Comparison of ENCODE assay signal across 8 cellular contexts in the genomic region with DNA sequence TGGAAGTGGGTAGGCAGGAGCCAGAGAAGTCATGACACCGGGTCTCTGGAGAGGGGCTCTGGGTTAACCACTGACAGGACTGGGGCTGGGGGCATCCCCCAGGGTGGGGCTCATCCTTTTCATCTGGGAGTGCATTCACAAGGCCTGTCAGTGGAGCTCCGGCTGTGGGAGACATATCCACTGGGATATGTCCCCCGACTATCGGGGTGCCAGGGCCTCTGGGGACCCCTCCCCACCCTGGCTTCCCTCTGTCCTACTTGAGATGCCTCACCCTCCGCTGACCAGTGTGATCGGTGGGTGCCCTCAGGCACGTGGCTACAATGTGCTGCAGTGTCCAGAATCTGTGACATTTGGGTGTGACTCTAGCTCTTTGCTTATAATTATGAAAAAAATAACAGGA.
"Had no signal": no experiment of that assay in that cellular context is flagged by ENCODE, and none has a peak within 500 bp of the region (broad histone marks: within the 10 kb centered on the region; RNA-seq: fewer than 3 reads in every experiment).

No MANE protein-coding gene starts in this region.

- H3K27ac Mint-ChIP-seq: GM23338, H9, HFFc6 had no signal

- DNase-seq: GM23248, GOT3, H7, H9, HCEC 1CT, HFFc6 had no signal

- H3K9ac ChIP-seq: GM23248 had no signal

- H3K4me1 ChIP-seq: HAP-1 had no signal

- H3K4me3 Mint-ChIP-seq: GM23338, H9, HFFc6 had no signal

- H3K27ac ChIP-seq: GM23248 had no signal

- H3K36me3 ChIP-seq: HAP-1 had no signal

- H3K9me3 ChIP-seq: HAP-1 had no signal

- H3K4me3 ChIP-seq: GM23248, GM23338, HAP-1 had no signal

- H3K9me3 Mint-ChIP-seq: HFFc6 had no signal
